10 cellular contexts compared by ENCODE assay signal in the genomic region with DNA sequence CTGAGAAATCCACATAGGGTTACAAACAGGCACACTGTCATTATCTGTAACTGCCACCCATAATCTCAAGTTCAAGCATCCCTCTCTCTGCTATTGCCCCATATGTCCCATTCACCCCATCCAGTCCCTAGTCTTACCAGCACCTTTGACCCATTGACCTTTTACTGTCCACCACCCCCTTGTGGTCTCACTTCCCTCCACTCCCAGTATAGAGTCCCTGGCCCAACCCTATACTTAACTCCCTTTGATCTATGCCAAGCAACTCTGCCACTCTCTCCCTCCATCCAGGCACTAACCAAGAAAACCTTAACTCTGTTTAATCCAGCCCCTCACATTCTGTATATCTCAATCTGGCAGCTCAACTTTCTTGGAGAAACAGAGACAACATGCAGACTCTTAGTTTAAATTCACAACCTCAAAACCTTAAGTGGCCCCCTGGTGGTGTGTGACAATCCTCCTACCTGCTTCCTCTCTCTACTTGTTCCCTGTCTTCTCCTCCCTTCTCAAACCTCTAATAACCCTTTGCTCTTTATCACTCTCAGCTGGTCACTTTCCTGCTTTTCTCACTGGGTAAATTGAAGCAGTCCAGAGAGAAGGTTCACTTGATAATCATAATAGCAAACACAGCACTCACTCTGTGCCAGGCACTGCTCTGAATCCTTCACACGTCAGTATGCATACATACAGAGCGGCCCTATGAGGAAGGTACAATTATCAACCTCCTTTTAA.
DNase-seq lines count a peak whose midpoint lies in the region; ATAC-seq and TF ChIP-seq lines count a peak whose summit lies in the region.
"Had no signal": no experiment of that assay in that cellular context is flagged by ENCODE, and none has a peak within 500 bp of the region (broad histone marks: within the 10 kb centered on the region; RNA-seq: fewer than 3 reads in every experiment).

No MANE protein-coding gene starts in this region.

- POLR2A ChIA-PET in AG04450 (lab: Yijun Ruan, JAX), result no interaction called here

- peak; percentile 54 for ATAC-seq in GM19324 (IDR thresholded peaks at IDR 0.05; ENCODE audit: low FRiP score, unreplicated experiment)

- H3K4me3 ChIP-seq in AG04450 (ENCODE audit: low read depth, low read length) (no peak overlapping the region), epithelial cell of proximal tubule (ENCODE audit: low read depth, low read length) (no peak overlapping the region)
- H3K4me3 ChIP-seq: SJCRH30, skin epidermis had no signal

- H3K9me3 ChIP-seq in AG04450 (ENCODE audit: control insufficient read depth, insufficient read depth, low read length), result no peaks in the 10 kb centered on the region
- H3K9me3 ChIP-seq: SJCRH30 had no signal

- TF ChIP-seq CTCF in AG04450 (IDR thresholded peaks at IDR 0.05; ENCODE audit: low read depth, low read length) (peak; percentile 38), epithelial cell of proximal tubule (conservative IDR thresholded peaks at IDR 0.05; ENCODE audit: low read depth, low read length) (peak; percentile 49)

- H3K27me3 ChIP-seq in AG04450 (ENCODE audit: control insufficient read depth, insufficient read depth, low read length), result no peaks in the 10 kb centered on the region
- H3K27me3 ChIP-seq: SJCRH30 had no signal

- DNase-seq in AG04450 (ENCODE audit: low read depth, low spot score) (no peak), RKO (ENCODE audit: low spot score) (peak; percentile 25), epithelial cell of proximal tubule (ENCODE audit: low read depth) (no peak), NCI-H82 treated with DMSO at 0.1 percent for 48 hours (lab: John Stamatoyannopoulos, UW; ENCODE audit: unreplicated experiment) (no peak), cerebellar nuclear complex (lab: John Stamatoyannopoulos, UW) (no peak), retina (no peak), substantia nigra (lab: John Stamatoyannopoulos, UW) (no peak)

- CTCF ChIA-PET in AG04450 (lab: Charles Lee), result interaction anchor here (0.7 to 1.1 kb wide), 4 partner anchors 8 to 29 kb away, joined by 3 to 4 read pairs (median 4); no protein-coding TSS in a partner anchor

- H3K27ac ChIP-seq in AG04450 (ENCODE audit: low read depth, low read length) (no peak overlapping the region), substantia nigra (ENCODE audit: low read depth, low read length, poor library complexity, severe bottlenecking) (no peak overlapping the region)
- H3K27ac ChIP-seq: SJCRH30, skin epidermis had no signal
